13 cellular contexts compared by ENCODE assay signal in the genomic region with DNA sequence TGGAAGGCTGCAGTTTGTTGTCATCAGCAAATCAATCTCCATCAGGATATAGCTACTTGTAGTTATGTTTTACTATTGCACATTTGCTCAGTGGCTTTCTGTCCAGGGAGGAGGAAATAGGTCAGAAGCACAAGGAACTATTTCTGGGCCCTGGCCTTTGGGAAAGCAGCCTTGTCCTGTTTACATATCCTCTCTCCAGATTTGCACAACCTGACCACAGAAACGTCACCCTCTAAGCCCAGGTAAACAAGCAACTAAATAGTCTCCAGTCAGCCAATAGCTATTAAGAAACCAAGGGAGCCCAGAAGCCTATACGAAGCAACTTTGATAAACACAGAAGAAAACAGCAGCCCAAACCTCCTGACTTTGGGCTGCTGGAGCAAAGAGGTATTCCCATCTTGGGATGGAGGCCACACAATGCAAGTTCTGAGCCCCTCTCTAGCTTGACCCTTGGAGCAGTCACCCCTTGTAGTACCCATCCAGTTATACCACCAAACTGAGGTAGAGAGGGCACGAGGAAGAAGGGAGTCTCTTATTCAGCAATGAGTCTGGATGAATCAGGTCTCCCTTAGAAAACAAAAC. TPM values are rescaled to one million over a fixed set of nuclear protein-coding genes. Genes with fewer than 3 reads are reported as not detected.
DNase-seq lines count a peak whose midpoint lies in the region; ATAC-seq and TF ChIP-seq lines count a peak whose summit lies in the region.
"Had no signal": no experiment of that assay in that cellular context is flagged by ENCODE, and none has a peak within 500 bp of the region (broad histone marks: within the 10 kb centered on the region; RNA-seq: fewer than 3 reads in every experiment).

No MANE protein-coding gene starts in this region.

- no peaks in the 10 kb centered on the region for H3K9me3 Mint-ChIP-seq in activated T-helper 1 cell treated with anti-CD3 and anti-CD28 coated beads, Interleukin-12 subunit alpha, Interleukin-12 subunit beta, Interleukin-2, Interleukin-4 antibody, amounts not matched to agents 30 ng/mL and 10 ng/mL and 1 ng/mL, durations not matched to agents 14 hours and 24 hours and 36 hours
- H3K9me3 Mint-ChIP-seq: activated B cell treated with CpG ODN at 0.5 μM for 24 hours had no signal

- H3K36me3 ChIP-seq in skeletal muscle tissue (ENCODE audit: control insufficient read depth in 3 of 3, insufficient read depth in 3 of 3, low read length in 3 of 3) = peaks cover 0 to 3% (median 0%) of the 10 kb centered on the region in 3 donors
- no peaks in the 10 kb centered on the region for H3K36me3 ChIP-seq in ovary
- H3K36me3 ChIP-seq: neutrophil had no signal

- H3K4me3 ChIP-seq in skeletal muscle tissue (ENCODE audit: low read length in 3 of 3) = no peak overlapping the region
- no peak overlapping the region for H3K4me3 ChIP-seq in ovary
- H3K4me3 ChIP-seq: SJSA1 had no signal

- TF ChIP-seq POLR2A in erythroblast (IDR thresholded peaks at IDR 0.05; ENCODE audit: low read length) (no peak), ovary (IDR thresholded peaks at IDR 0.05) (no peak)

- 64 to 77% (median 69%) methylated on average over 3 of the region's 3 CpGs for whole genome bisulfite sequencing in ovary, 3 donors

- H3K27ac ChIP-seq in skeletal muscle tissue (ENCODE audit: low read depth, low read length) = peak overlapping the region; percentile 100
- H3K27ac ChIP-seq in ovary = no peak overlapping the region
- H3K27ac ChIP-seq: neutrophil, SJSA1 had no signal

- H3K4me1 Mint-ChIP-seq in activated T-helper 1 cell treated with anti-CD3 and anti-CD28 coated beads, Interleukin-12 subunit alpha, Interleukin-12 subunit beta, Interleukin-2, Interleukin-4 antibody, amounts not matched to agents 30 ng/mL and 10 ng/mL and 1 ng/mL, durations not matched to agents 14 hours and 24 hours and 36 hours (ENCODE audit: low read depth) = peaks cover 45% of the 10 kb centered on the region

- peak overlapping the region; percentile 25 to 54 (median 48) for H3K9ac ChIP-seq in skeletal muscle tissue (ENCODE audit: low read depth in 1 of 3, low read length in 3 of 3)

- H3K27me3 ChIP-seq in skeletal muscle tissue (ENCODE audit: control insufficient read depth in 3 of 3, insufficient read depth in 3 of 3, low read length in 3 of 3) (no peaks in the 10 kb centered on the region), ovary (no peaks in the 10 kb centered on the region)
- H3K27me3 ChIP-seq: neutrophil, SJSA1 had no signal

- peaks cover 11% of the 10 kb centered on the region for H3K27me3 Mint-ChIP-seq in activated T-helper 1 cell treated with anti-CD3 and anti-CD28 coated beads, Interleukin-12 subunit alpha, Interleukin-12 subunit beta, Interleukin-2, Interleukin-4 antibody, amounts not matched to agents 30 ng/mL and 10 ng/mL and 1 ng/mL, durations not matched to agents 14 hours and 24 hours and 36 hours (ENCODE audit: insufficient read depth)
- H3K27me3 Mint-ChIP-seq: activated B cell treated with CpG ODN at 0.5 μM for 24 hours had no signal

- DNase-seq in HCEC 1CT = peak; percentile 66
- DNase-seq in activated T-helper 1 cell treated with anti-CD3 and anti-CD28 coated beads, Interleukin-12 subunit alpha, Interleukin-12 subunit beta, Interleukin-2, Interleukin-4 antibody, amounts not matched to agents 30 ng/mL and 10 ng/mL and 1 ng/mL, durations not matched to agents 14 hours and 24 hours and 36 hours (ENCODE audit: low spot score) = no peak
- DNase-seq in left lobe of liver (ENCODE audit: low spot score) = peak; percentile 81
- no peak for DNase-seq in erythroblast (lab: John Stamatoyannopoulos, UW)
- DNase-seq in ovary = no peak
- DNase-seq in RKO (ENCODE audit: low spot score) = no peak
- DNase-seq in DMS 273 treated with DMSO at 0.1 percent for 48 hours (lab: John Stamatoyannopoulos, UW) = no peak
- DNase-seq: activated B cell treated with CpG ODN at 0.5 μM for 24 hours; DND-41; stimulated activated CD4-positive, alpha-beta T cell treated with anti-CD3 and anti-CD28 coated beads, Interleukin-4, amount 100 ng/mL, for 1 hour had no signal

- TF ChIP-seq EP300 in ovary (IDR thresholded peaks at IDR 0.05) = no peak

- ATAC-seq in left lobe of liver = peak; percentile 35

- H3K4me3 Mint-ChIP-seq in activated T-helper 1 cell treated with anti-CD3 and anti-CD28 coated beads, Interleukin-12 subunit alpha, Interleukin-12 subunit beta, Interleukin-2, Interleukin-4 antibody, amounts not matched to agents 30 ng/mL and 10 ng/mL and 1 ng/mL, durations not matched to agents 14 hours and 24 hours and 36 hours = peak overlapping the region; percentile 12

- TF ChIP-seq CTCF in ovary (IDR thresholded peaks at IDR 0.05) = no peak

- no peak overlapping the region for H3K27ac Mint-ChIP-seq in activated T-helper 1 cell treated with anti-CD3 and anti-CD28 coated beads, Interleukin-12 subunit alpha, Interleukin-12 subunit beta, Interleukin-2, Interleukin-4 antibody, amounts not matched to agents 30 ng/mL and 10 ng/mL and 1 ng/mL, durations not matched to agents 14 hours and 24 hours and 36 hours
- H3K27ac Mint-ChIP-seq: activated B cell treated with CpG ODN at 0.5 μM for 24 hours had no signal

- no peaks in the 10 kb centered on the region for H3K9me3 ChIP-seq in skeletal muscle tissue (ENCODE audit: control insufficient read depth in 3 of 3, low read length in 3 of 3)
- no peaks in the 10 kb centered on the region for H3K9me3 ChIP-seq in ovary
- H3K9me3 ChIP-seq: neutrophil, SJSA1 had no signal

- H3K4me1 ChIP-seq in skeletal muscle tissue (ENCODE audit: control insufficient read depth in 3 of 3, insufficient read depth in 3 of 3, low read length in 3 of 3) (peaks cover 57 to 84% (median 64%) of the 10 kb centered on the region in 3 donors), ovary (ENCODE audit: insufficient read depth) (peaks cover 9% of the 10 kb centered on the region)

- intact Hi-C loops in activated T-helper 1 cell treated with anti-CD3 and anti-CD28 coated beads, Interleukin-12 subunit alpha, Interleukin-12 subunit beta, Interleukin-2, Interleukin-4 antibody, amounts not matched to agents 30 ng/mL and 10 ng/mL and 1 ng/mL, durations not matched to agents 14 hours and 24 hours and 36 hours (cut with micrococcal nuclease) = no loop called here
- intact Hi-C loops in ovary (cut with DNase I) = no loop called here

- H3K36me3 Mint-ChIP-seq in activated T-helper 1 cell treated with anti-CD3 and anti-CD28 coated beads, Interleukin-12 subunit alpha, Interleukin-12 subunit beta, Interleukin-2, Interleukin-4 antibody, amounts not matched to agents 30 ng/mL and 10 ng/mL and 1 ng/mL, durations not matched to agents 14 hours and 24 hours and 36 hours (ENCODE audit: low read depth) = peaks cover 16% of the 10 kb centered on the region

RNA-seq across cellular contexts. Expression of a gene that starts 2.3 kb away (rescaled TPM):
- total RNA-seq in activated T-helper 1 cell treated with anti-CD3 and anti-CD28 coated beads, Interleukin-12 subunit alpha, Interleukin-12 subunit beta, Interleukin-2, Interleukin-4 antibody, amounts not matched to agents 30 ng/mL and 10 ng/mL and 1 ng/mL, durations not matched to agents 14 hours and 24 hours and 36 hours = 42.8 and 49.4 TPM in 2 replicates
- total RNA-seq in left lobe of liver = 21.5 TPM
- total RNA-seq in skeletal muscle tissue = 42.8 TPM
- total RNA-seq in ovary = 10 to 100 TPM; 30.3 to 83.2 (median 55.9) TPM
- 10 to 100 TPM; 15.8 to 32.9 TPM for polyA plus RNA-seq in ovary

RNA-seq across cellular contexts. Expression of a gene that starts 45.7 kb away (rescaled TPM):
- 95.3 and 98.3 TPM in 2 replicates for total RNA-seq in activated T-helper 1 cell treated with anti-CD3 and anti-CD28 coated beads, Interleukin-12 subunit alpha, Interleukin-12 subunit beta, Interleukin-2, Interleukin-4 antibody, amounts not matched to agents 30 ng/mL and 10 ng/mL and 1 ng/mL, durations not matched to agents 14 hours and 24 hours and 36 hours
- total RNA-seq in left lobe of liver = 12.2 TPM
- 6.8 TPM for total RNA-seq in skeletal muscle tissue
- 10 to 100 TPM in 5 of 7 donors, 1 to 10 TPM in 2; 6.3 to 21.8 (median 12.0) TPM for total RNA-seq in ovary
- 10 to 100 TPM; 10.9 to 13.9 TPM for polyA plus RNA-seq in ovary

Comparison
In these comparisons a context has a peak if more than half of its experiments do, and no peak if none do; other contexts are left out.
1. DNase-seq: peak in HCEC 1CT (single experiment) and left lobe of liver (single experiment); none in activated T-helper 1 cell treated with anti-CD3 and anti-CD28 coated beads, Interleukin-12 subunit alpha, Interleukin-12 subunit beta, Interleukin-2, Interleukin-4 antibody, amounts not matched to agents 30 ng/mL and 10 ng/mL and 1 ng/mL, durations not matched to agents 14 hours and 24 hours and 36 hours (single experiment), erythroblast (0 of 2), ovary (0 of 5), RKO (single experiment) and DMS 273 treated with DMSO at 0.1 percent for 48 hours (single experiment).